Comparison of ENCODE assay signal across 8 cellular contexts in the genomic region with DNA sequence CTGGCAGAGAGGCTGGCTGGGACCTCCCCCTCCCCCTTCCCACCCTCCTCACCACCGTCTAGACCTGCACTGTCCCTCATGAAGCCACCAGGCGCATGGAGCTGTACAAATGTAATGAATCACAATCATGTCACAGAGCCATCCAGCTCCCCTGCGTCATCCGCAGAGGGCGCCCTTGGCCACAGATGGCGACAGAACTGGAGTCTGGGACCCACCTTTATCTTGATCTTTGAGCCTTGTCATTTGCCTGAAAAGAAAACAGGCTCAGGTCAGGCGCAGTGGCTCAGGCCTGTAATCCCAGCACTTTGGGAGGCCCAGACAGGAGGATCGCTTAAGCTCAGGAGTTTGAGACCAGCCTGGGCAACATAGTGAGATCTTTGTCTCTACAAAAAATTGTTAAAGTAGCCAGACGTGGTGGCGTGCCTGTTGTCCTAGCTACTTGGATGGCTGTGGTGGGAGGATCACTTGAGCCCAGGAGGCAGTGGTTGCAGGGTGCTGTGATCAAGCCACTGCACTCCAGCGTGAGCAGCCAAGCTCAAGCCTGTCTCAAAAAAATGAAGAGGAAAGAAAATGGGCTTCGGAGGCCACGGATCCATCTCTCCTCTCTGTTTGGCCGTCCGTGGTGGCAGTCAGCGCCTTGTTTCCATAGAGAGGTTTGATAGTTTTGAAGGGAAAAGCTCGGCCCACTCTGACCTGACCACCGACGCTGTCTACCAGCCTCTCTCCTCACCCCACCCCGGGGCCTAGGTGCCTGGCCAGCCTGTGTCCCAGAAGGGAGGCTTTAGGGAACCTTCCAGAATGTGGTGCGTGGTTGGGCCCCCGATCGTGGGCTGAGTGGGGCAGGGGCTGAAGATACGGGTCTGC. TPM values are rescaled to one million over a fixed set of nuclear protein-coding genes. Genes with fewer than 3 reads are reported as not detected.
DNase-seq lines count a peak whose midpoint lies in the region; ATAC-seq and TF ChIP-seq lines count a peak whose summit lies in the region.

No MANE protein-coding gene starts in this region.

- no peak overlapping the region for H3K27ac Mint-ChIP-seq in effector memory CD8-positive, alpha-beta T cell

- no peaks in the 10 kb centered on the region for H3K9me3 ChIP-seq in RWPE2 (ENCODE audit: severe bottlenecking)
- no peaks in the 10 kb centered on the region for H3K9me3 ChIP-seq in upper lobe of right lung

- no peak overlapping the region for H2AFZ ChIP-seq in KMS-11 (ENCODE audit: low read depth)

- H3K4me2 ChIP-seq in KMS-11: no peak overlapping the region; the same call in 1 of the 2 replicates

- peaks cover 28% of the 10 kb centered on the region for H3K4me1 ChIP-seq in KMS-11 (ENCODE audit: low read depth, poor library complexity, severe bottlenecking)
- peaks cover 14% of the 10 kb centered on the region for H3K4me1 ChIP-seq in RWPE2 (ENCODE audit: insufficient read depth, poor library complexity, severe bottlenecking)
- H3K4me1 ChIP-seq in upper lobe of right lung: peaks cover 16% of the 10 kb centered on the region

- no peaks in the 10 kb centered on the region for H4K20me1 ChIP-seq in KMS-11 (ENCODE audit: insufficient read depth)

- no peaks in the 10 kb centered on the region for H3K9me3 Mint-ChIP-seq in effector memory CD8-positive, alpha-beta T cell

- intact Hi-C loops in upper lobe of right lung (cut with DNase I): no loop called here

- peaks cover 34% of the 10 kb centered on the region for H3K27me3 ChIP-seq in KMS-11 (ENCODE audit: insufficient read depth, low read depth)
- no peaks in the 10 kb centered on the region for H3K27me3 ChIP-seq in RWPE2 (ENCODE audit: insufficient read depth, poor library complexity, severe bottlenecking)
- peaks cover 19% of the 10 kb centered on the region for H3K27me3 ChIP-seq in upper lobe of right lung

- no peak overlapping the region for H3K9ac ChIP-seq in KMS-11

- H3K27me3 Mint-ChIP-seq in effector memory CD8-positive, alpha-beta T cell: peaks cover 5 to 20% of the 10 kb centered on the region in 2 donors

- no peaks in the 10 kb centered on the region for H3K79me2 ChIP-seq in KMS-11 (ENCODE audit: insufficient read depth, low read depth)

- peak; percentile 82 for TF ChIP-seq CTCF in KMS-11 (conservative IDR thresholded peaks at IDR 0.05; ENCODE audit: low read depth, low read length)
- TF ChIP-seq CTCF in RWPE2 (IDR thresholded peaks at IDR 0.05; ENCODE audit: poor library complexity, severe bottlenecking): peak; percentile 70
- no peak for TF ChIP-seq CTCF in upper lobe of right lung (IDR thresholded peaks at IDR 0.05)

- no peak overlapping the region for H3K4me3 Mint-ChIP-seq in effector memory CD8-positive, alpha-beta T cell

- no peaks in the 10 kb centered on the region for H3K4me1 Mint-ChIP-seq in effector memory CD8-positive, alpha-beta T cell (ENCODE audit: low read depth in 2 of 2)

- no peaks in the 10 kb centered on the region for H3K36me3 ChIP-seq in KMS-11 (ENCODE audit: insufficient read depth)
- H3K36me3 ChIP-seq in RWPE2 (ENCODE audit: low read depth): no peaks in the 10 kb centered on the region
- H3K36me3 ChIP-seq in upper lobe of right lung: no peaks in the 10 kb centered on the region

- no peaks in the 10 kb centered on the region for H3K36me3 Mint-ChIP-seq in effector memory CD8-positive, alpha-beta T cell (ENCODE audit: insufficient read depth)

- H3K4me3 ChIP-seq in KMS-11 (IDR thresholded peaks at IDR 0.05; ENCODE audit: insufficient read depth, low read depth, low read length) (no peak overlapping the region), RWPE2 (ENCODE audit: severe bottlenecking) (no peak overlapping the region), upper lobe of right lung (no peak overlapping the region)

- DNase-seq in 8988T: peak; percentile 100
- peak; percentile 31 for DNase-seq in GM03348 (ENCODE audit: low spot score)
- DNase-seq in RWPE2 (ENCODE audit: low spot score): no peak
- DNase-seq in effector memory CD8-positive, alpha-beta T cell: no peak
- DNase-seq in stimulated activated CD4-positive, alpha-beta T cell treated with anti-CD3 and anti-CD28 coated beads, Interleukin-4, amount 100 ng/mL, for 24 hours: peak; percentile 34
- no peak for DNase-seq in upper lobe of right lung

- H3K27ac ChIP-seq in KMS-11 (no peak overlapping the region), RWPE2 (ENCODE audit: poor library complexity, severe bottlenecking) (no peak overlapping the region), upper lobe of right lung (no peak overlapping the region)

- ATAC-seq in RWPE2 (ENCODE audit: low read depth): no peak
- ATAC-seq in effector memory CD8-positive, alpha-beta T cell (replicated peaks): peak; percentile 57
- no peak for ATAC-seq in HG02642 (IDR thresholded peaks at IDR 0.05; ENCODE audit: poor library complexity, unreplicated experiment)
- ATAC-seq in upper lobe of right lung: no peak

RNA-seq across cellular contexts. Expression of gene COL9A3, which starts 6.2 kb away (rescaled TPM):
- 1.1 TPM for total RNA-seq in upper lobe of right lung

RNA-seq across cellular contexts. Expression of gene OGFR, which starts 18.4 kb away (rescaled TPM):
- 58.2 TPM for total RNA-seq in upper lobe of right lung

RNA-seq across cellular contexts. Expression of gene MRGBP, which starts 26.7 kb away (rescaled TPM):
- total RNA-seq in upper lobe of right lung: 8.8 TPM

RNA-seq across cellular contexts. Expression of gene TCFL5, which starts 38.6 kb away (rescaled TPM):
- 7.8 TPM for total RNA-seq in upper lobe of right lung

Comparison
In these comparisons a context has a peak if more than half of its experiments do, and no peak if none do; other contexts are left out.
1. DNase-seq: peak in 8988T (single experiment), GM03348 (single experiment) and stimulated activated CD4-positive, alpha-beta T cell treated with anti-CD3 and anti-CD28 coated beads, Interleukin-4, amount 100 ng/mL, for 24 hours (single experiment); none in RWPE2 (single experiment), effector memory CD8-positive, alpha-beta T cell (0 of 3) and upper lobe of right lung (single experiment).